ENCODE assay signal across 1 cellular context in the genomic region with DNA sequence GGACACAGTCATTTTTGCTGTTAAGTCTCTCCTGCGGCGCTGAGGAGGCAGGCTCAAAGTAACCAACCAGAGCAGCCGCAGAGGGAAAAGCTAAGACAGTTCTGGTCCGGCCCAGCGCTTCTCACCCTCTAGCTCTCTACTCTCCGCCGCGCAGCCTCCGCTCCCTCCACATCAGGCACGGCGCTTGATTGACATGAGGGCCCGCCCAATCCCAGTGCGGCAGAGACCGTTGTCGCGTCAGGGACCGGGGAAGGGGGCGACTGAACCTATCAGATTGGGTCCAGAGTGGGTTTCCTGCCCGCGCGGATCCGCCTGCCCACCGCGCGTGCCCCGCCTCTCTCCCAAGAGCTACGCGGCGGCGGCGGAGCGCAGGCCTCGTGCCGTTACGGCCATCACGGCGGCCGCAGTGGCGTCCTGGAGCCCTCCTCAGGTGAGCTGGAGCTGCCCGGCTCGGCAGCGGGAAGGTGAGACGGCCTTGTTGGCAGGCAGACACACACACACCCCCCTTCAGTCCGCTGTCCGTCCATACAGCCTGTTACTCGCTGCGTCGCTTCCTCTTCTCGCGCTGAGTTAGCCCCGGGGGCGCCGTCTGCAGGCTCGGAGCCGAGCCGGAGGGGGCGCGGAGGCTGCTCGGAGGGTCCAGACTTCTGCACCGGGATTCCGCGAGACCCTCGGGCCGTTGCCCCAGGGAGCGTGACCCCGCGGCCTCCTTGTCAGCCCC.
TF ChIP-seq lines count a peak whose summit lies in the region.

A gene (plus strand): TSS at position 319 of the 721 bp plus-strand sequence. CDS start 65,794 bp downstream, outside the sequence.

TF ChIP-seq in H1, 55 proteins besides CTCF, POLR2A, EP300 and RAD21:
- TF ChIP-seq CHD2 (IDR thresholded peaks at IDR 0.05; ENCODE audit: low read length) (peak; percentile 57; the same call in 1 of the 2 replicates), BRCA1 (IDR thresholded peaks at IDR 0.05; ENCODE audit: low read depth, low read length) (no peak), SP4 (IDR thresholded peaks at IDR 0.05; ENCODE audit: low read length) (peak; percentile 36; the same call in 1 of the 2 replicates), SIN3A (conservative IDR thresholded peaks at IDR 0.05 in 1 of 2, IDR thresholded peaks at IDR 0.05 in 1 of 2; ENCODE audit: low read depth in 1 of 2, low read length in 2 of 2) (peak in 1 of 2 experiments; percentile 77; a peak in 1 of 4 replicates), NANOG (IDR thresholded peaks at IDR 0.05; ENCODE audit: insufficient read depth, low read depth, low read length, poor library complexity, severe bottlenecking) (no peak), SIRT6 (IDR thresholded peaks at IDR 0.05; ENCODE audit: low read length) (no peak), SUZ12 (IDR thresholded peaks at IDR 0.05; ENCODE audit: low read length) (no peak), TAF7 (optimal IDR thresholded peaks at IDR 0.05; ENCODE audit: borderline replicate concordance, low read depth, low read length) (peak; percentile 48), EGR1 (IDR thresholded peaks at IDR 0.05; ENCODE audit: borderline replicate concordance, low read depth, low read length) (no peak), RFX5 (IDR thresholded peaks at IDR 0.05; ENCODE audit: borderline replicate concordance, low read depth, low read length) (peak; percentile 35; the same call in 1 of the 2 replicates), MAFK (IDR thresholded peaks at IDR 0.05; ENCODE audit: low read depth, low read length) (no peak), TEAD4 (IDR thresholded peaks at IDR 0.05; ENCODE audit: low read depth, low read length) (no peak; the same call in 1 of the 2 replicates), JUND (IDR thresholded peaks at IDR 0.05; ENCODE audit: low read length) (no peak), NRF1 (IDR thresholded peaks at IDR 0.05; ENCODE audit: low read depth, low read length) (0 out of 2 replicates have a peak, but pooled peaks have one; percentile 15), CBX8 (IDR thresholded peaks at IDR 0.05; ENCODE audit: borderline replicate concordance, low read depth, low read length) (no peak), SRF (IDR thresholded peaks at IDR 0.05; ENCODE audit: low read depth, low read length) (no peak), BACH1 (IDR thresholded peaks at IDR 0.05; ENCODE audit: low read length) (peak; percentile 33; the same call in 1 of the 2 replicates), POU5F1 (IDR thresholded peaks at IDR 0.05; ENCODE audit: low read depth, low read length) (no peak), TAF1 (IDR thresholded peaks at IDR 0.05; ENCODE audit: low read depth, low read length) (peak; percentile 87), PHF8 (conservative IDR thresholded peaks at IDR 0.05; ENCODE audit: low read depth, low read length) (peak; percentile 66; the same call in 1 of the 2 replicates), CBX5 (IDR thresholded peaks at IDR 0.05; ENCODE audit: low read depth, low read length) (no peak), FOSL1 (IDR thresholded peaks at IDR 0.05; ENCODE audit: insufficient read depth, low read depth, low read length) (no peak), HDAC6 (IDR thresholded peaks at IDR 0.05; ENCODE audit: low read depth, low read length) (no peak), HDAC2 (IDR thresholded peaks at IDR 0.05; ENCODE audit: borderline replicate concordance in 1 of 2, low read depth in 2 of 2, low read length in 2 of 2) (no peak), KDM1A (IDR thresholded peaks at IDR 0.05; ENCODE audit: borderline replicate concordance, low read length) (no peak), SIX5 (IDR thresholded peaks at IDR 0.05; ENCODE audit: low read depth, low read length) (no peak), EZH2 (IDR thresholded peaks at IDR 0.05; ENCODE audit: low read depth, low read length, severe bottlenecking) (no peak), GTF2F1 (IDR thresholded peaks at IDR 0.05; ENCODE audit: borderline replicate concordance, low read depth, low read length) (no peak), SP2 (IDR thresholded peaks at IDR 0.05; ENCODE audit: low read length) (peak; percentile 51), BCL11A (IDR thresholded peaks at IDR 0.05; ENCODE audit: low read depth in 2 of 2, low read length in 2 of 2) (no peak), JUN (IDR thresholded peaks at IDR 0.05; ENCODE audit: low read depth, low read length) (no peak), CEBPB (IDR thresholded peaks at IDR 0.05; ENCODE audit: low read depth, low read length) (no peak), CTBP2 (IDR thresholded peaks at IDR 0.05; ENCODE audit: borderline replicate concordance, insufficient read depth, insufficient read length, low read length) (no peak), TCF12 (IDR thresholded peaks at IDR 0.05; ENCODE audit: low read depth, low read length) (no peak), KDM5A (IDR thresholded peaks at IDR 0.05; ENCODE audit: low read length) (no peak), RXRA (IDR thresholded peaks at IDR 0.05; ENCODE audit: insufficient read depth, low read depth, low read length) (no peak), TBP (IDR thresholded peaks at IDR 0.05; ENCODE audit: low read depth, low read length) (peak; percentile 53; the same call in 1 of the 2 replicates), ASH2L (IDR thresholded peaks at IDR 0.05; ENCODE audit: low read length) (peak; percentile 88), KDM4A (IDR thresholded peaks at IDR 0.05; ENCODE audit: low read depth, low read length, severe bottlenecking) (peak; percentile 98), ZNF274 (IDR thresholded peaks at IDR 0.05; ENCODE audit: borderline replicate concordance, extremely low read depth, low read length) (no peak), YY1 (IDR thresholded peaks at IDR 0.05; ENCODE audit: low read depth, low read length) (peak; percentile 71; the same call in 1 of the 2 replicates), SAP30 (IDR thresholded peaks at IDR 0.05; ENCODE audit: insufficient read depth, insufficient replicate concordance, low read length) (no peak), CREB1 (IDR thresholded peaks at IDR 0.05) (peak; percentile 84), RBBP5 (IDR thresholded peaks at IDR 0.05; ENCODE audit: borderline replicate concordance, low read depth, low read length) (peak; percentile 98), SP1 (IDR thresholded peaks at IDR 0.05; ENCODE audit: low read depth, low read length) (peak; percentile 81), CHD1 (IDR thresholded peaks at IDR 0.05; ENCODE audit: low read depth, low read length) (no peak), POLR2AphosphoS5 (IDR thresholded peaks at IDR 0.05; ENCODE audit: low read depth, low read length) (peak; percentile 75), RNF2 (IDR thresholded peaks at IDR 0.05; ENCODE audit: borderline replicate concordance, low read depth, low read length, missing control alignments, poor library complexity, severe bottlenecking) (no peak), GABPA (IDR thresholded peaks at IDR 0.05; ENCODE audit: borderline replicate concordance, insufficient read depth, low read length) (no peak)
- TF ChIP-seq, protein P1, sequence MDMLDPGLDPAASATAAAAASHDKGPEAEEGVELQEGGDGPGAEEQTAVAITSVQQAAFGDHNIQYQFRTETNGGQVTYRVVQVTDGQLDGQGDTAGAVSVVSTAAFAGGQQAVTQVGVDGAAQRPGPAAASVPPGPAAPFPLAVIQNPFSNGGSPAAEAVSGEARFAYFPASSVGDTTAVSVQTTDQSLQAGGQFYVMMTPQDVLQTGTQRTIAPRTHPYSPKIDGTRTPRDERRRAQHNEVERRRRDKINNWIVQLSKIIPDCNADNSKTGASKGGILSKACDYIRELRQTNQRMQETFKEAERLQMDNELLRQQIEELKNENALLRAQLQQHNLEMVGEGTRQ (IDR thresholded peaks at IDR 0.05; ENCODE audit: low read length) = no peak
- TF ChIP-seq, protein P2, sequence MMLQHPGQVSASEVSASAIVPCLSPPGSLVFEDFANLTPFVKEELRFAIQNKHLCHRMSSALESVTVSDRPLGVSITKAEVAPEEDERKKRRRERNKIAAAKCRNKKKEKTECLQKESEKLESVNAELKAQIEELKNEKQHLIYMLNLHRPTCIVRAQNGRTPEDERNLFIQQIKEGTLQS (IDR thresholded peaks at IDR 0.05; ENCODE audit: insufficient read depth, low read depth, low read length) = no peak
- TF ChIP-seq, protein P3, sequence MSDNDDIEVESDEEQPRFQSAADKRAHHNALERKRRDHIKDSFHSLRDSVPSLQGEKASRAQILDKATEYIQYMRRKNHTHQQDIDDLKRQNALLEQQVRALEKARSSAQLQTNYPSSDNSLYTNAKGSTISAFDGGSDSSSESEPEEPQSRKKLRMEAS (IDR thresholded peaks at IDR 0.05) = peak; percentile 98
- TF ChIP-seq, protein P4, sequence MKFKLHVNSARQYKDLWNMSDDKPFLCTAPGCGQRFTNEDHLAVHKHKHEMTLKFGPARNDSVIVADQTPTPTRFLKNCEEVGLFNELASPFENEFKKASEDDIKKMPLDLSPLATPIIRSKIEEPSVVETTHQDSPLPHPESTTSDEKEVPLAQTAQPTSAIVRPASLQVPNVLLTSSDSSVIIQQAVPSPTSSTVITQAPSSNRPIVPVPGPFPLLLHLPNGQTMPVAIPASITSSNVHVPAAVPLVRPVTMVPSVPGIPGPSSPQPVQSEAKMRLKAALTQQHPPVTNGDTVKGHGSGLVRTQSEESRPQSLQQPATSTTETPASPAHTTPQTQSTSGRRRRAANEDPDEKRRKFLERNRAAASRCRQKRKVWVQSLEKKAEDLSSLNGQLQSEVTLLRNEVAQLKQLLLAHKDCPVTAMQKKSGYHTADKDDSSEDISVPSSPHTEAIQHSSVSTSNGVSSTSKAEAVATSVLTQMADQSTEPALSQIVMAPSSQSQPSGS (IDR thresholded peaks at IDR 0.05; ENCODE audit: low read length) = no peak
- TF ChIP-seq, protein P5, sequence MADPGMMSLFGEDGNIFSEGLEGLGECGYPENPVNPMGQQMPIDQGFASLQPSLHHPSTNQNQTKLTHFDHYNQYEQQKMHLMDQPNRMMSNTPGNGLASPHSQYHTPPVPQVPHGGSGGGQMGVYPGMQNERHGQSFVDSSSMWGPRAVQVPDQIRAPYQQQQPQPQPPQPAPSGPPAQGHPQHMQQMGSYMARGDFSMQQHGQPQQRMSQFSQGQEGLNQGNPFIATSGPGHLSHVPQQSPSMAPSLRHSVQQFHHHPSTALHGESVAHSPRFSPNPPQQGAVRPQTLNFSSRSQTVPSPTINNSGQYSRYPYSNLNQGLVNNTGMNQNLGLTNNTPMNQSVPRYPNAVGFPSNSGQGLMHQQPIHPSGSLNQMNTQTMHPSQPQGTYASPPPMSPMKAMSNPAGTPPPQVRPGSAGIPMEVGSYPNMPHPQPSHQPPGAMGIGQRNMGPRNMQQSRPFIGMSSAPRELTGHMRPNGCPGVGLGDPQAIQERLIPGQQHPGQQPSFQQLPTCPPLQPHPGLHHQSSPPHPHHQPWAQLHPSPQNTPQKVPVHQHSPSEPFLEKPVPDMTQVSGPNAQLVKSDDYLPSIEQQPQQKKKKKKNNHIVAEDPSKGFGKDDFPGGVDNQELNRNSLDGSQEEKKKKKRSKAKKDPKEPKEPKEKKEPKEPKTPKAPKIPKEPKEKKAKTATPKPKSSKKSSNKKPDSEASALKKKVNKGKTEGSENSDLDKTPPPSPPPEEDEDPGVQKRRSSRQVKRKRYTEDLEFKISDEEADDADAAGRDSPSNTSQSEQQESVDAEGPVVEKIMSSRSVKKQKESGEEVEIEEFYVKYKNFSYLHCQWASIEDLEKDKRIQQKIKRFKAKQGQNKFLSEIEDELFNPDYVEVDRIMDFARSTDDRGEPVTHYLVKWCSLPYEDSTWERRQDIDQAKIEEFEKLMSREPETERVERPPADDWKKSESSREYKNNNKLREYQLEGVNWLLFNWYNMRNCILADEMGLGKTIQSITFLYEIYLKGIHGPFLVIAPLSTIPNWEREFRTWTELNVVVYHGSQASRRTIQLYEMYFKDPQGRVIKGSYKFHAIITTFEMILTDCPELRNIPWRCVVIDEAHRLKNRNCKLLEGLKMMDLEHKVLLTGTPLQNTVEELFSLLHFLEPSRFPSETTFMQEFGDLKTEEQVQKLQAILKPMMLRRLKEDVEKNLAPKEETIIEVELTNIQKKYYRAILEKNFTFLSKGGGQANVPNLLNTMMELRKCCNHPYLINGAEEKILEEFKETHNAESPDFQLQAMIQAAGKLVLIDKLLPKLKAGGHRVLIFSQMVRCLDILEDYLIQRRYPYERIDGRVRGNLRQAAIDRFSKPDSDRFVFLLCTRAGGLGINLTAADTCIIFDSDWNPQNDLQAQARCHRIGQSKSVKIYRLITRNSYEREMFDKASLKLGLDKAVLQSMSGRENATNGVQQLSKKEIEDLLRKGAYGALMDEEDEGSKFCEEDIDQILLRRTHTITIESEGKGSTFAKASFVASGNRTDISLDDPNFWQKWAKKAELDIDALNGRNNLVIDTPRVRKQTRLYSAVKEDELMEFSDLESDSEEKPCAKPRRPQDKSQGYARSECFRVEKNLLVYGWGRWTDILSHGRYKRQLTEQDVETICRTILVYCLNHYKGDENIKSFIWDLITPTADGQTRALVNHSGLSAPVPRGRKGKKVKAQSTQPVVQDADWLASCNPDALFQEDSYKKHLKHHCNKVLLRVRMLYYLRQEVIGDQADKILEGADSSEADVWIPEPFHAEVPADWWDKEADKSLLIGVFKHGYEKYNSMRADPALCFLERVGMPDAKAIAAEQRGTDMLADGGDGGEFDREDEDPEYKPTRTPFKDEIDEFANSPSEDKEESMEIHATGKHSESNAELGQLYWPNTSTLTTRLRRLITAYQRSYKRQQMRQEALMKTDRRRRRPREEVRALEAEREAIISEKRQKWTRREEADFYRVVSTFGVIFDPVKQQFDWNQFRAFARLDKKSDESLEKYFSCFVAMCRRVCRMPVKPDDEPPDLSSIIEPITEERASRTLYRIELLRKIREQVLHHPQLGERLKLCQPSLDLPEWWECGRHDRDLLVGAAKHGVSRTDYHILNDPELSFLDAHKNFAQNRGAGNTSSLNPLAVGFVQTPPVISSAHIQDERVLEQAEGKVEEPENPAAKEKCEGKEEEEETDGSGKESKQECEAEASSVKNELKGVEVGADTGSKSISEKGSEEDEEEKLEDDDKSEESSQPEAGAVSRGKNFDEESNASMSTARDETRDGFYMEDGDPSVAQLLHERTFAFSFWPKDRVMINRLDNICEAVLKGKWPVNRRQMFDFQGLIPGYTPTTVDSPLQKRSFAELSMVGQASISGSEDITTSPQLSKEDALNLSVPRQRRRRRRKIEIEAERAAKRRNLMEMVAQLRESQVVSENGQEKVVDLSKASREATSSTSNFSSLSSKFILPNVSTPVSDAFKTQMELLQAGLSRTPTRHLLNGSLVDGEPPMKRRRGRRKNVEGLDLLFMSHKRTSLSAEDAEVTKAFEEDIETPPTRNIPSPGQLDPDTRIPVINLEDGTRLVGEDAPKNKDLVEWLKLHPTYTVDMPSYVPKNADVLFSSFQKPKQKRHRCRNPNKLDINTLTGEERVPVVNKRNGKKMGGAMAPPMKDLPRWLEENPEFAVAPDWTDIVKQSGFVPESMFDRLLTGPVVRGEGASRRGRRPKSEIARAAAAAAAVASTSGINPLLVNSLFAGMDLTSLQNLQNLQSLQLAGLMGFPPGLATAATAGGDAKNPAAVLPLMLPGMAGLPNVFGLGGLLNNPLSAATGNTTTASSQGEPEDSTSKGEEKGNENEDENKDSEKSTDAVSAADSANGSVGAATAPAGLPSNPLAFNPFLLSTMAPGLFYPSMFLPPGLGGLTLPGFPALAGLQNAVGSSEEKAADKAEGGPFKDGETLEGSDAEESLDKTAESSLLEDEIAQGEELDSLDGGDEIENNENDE (IDR thresholded peaks at IDR 0.05; ENCODE audit: insufficient replicate concordance, low read length) = no peak
- TF ChIP-seq, protein P6, sequence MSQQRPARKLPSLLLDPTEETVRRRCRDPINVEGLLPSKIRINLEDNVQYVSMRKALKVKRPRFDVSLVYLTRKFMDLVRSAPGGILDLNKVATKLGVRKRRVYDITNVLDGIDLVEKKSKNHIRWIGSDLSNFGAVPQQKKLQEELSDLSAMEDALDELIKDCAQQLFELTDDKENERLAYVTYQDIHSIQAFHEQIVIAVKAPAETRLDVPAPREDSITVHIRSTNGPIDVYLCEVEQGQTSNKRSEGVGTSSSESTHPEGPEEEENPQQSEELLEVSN (IDR thresholded peaks at IDR 0.05) = peak; percentile 93
